ENCODE assay signal across 1 cellular context in the genomic region with DNA sequence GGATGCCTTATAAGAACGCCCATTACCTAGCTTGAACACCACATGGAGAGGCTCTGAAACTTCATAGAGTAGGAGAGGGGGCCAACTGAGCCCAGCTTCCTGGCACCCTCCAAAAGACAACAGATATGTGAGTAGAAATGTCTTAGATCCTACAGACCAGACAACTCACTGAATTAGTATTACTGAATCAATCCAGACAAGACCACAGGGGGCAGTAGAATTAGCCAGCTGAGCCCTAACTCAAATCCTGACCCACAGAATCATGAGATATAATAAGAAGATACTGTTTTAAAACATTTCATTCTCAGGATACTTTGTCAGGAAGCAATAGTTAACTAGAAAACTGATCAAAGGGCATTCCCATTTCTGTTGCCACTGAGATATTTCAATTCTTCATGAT.
TF ChIP-seq lines count a peak whose summit lies in the region.

No MANE protein-coding gene starts in this region.

TF ChIP-seq in HCT116, 20 proteins besides CTCF, POLR2A, EP300 and RAD21 (continued from another document):
- TF ChIP-seq, protein P1, sequence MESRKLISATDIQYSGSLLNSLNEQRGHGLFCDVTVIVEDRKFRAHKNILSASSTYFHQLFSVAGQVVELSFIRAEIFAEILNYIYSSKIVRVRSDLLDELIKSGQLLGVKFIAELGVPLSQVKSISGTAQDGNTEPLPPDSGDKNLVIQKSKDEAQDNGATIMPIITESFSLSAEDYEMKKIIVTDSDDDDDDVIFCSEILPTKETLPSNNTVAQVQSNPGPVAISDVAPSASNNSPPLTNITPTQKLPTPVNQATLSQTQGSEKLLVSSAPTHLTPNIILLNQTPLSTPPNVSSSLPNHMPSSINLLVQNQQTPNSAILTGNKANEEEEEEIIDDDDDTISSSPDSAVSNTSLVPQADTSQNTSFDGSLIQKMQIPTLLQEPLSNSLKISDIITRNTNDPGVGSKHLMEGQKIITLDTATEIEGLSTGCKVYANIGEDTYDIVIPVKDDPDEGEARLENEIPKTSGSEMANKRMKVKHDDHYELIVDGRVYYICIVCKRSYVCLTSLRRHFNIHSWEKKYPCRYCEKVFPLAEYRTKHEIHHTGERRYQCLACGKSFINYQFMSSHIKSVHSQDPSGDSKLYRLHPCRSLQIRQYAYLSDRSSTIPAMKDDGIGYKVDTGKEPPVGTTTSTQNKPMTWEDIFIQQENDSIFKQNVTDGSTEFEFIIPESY (IDR thresholded peaks at IDR 0.05; ENCODE audit: extremely low read depth, insufficient replicate concordance, low read length) = no peak
- TF ChIP-seq ZNF274 (IDR thresholded peaks at IDR 0.05; ENCODE audit: low read depth, low read length) = no peak
- no peak for TF ChIP-seq TCF7L2 (IDR thresholded peaks at IDR 0.05; ENCODE audit: borderline replicate concordance, extremely low read depth, insufficient read depth, insufficient read length)
- TF ChIP-seq ZFX (IDR thresholded peaks at IDR 0.05) = no peak
- TF ChIP-seq, protein P2, sequence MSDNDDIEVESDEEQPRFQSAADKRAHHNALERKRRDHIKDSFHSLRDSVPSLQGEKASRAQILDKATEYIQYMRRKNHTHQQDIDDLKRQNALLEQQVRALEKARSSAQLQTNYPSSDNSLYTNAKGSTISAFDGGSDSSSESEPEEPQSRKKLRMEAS (IDR thresholded peaks at IDR 0.05) = no peak
- no peak for TF ChIP-seq YY1 (IDR thresholded peaks at IDR 0.05; ENCODE audit: extremely low read depth, insufficient replicate concordance, low read depth, low read length)
- TF ChIP-seq SRF (IDR thresholded peaks at IDR 0.05; ENCODE audit: low read depth) = no peak
- no peak for TF ChIP-seq POLR2AphosphoS5 (IDR thresholded peaks at IDR 0.05; ENCODE audit: low read depth, low read length)
- no peak for TF ChIP-seq SIN3A (IDR thresholded peaks at IDR 0.05; ENCODE audit: low read depth)
- TF ChIP-seq, protein P3, sequence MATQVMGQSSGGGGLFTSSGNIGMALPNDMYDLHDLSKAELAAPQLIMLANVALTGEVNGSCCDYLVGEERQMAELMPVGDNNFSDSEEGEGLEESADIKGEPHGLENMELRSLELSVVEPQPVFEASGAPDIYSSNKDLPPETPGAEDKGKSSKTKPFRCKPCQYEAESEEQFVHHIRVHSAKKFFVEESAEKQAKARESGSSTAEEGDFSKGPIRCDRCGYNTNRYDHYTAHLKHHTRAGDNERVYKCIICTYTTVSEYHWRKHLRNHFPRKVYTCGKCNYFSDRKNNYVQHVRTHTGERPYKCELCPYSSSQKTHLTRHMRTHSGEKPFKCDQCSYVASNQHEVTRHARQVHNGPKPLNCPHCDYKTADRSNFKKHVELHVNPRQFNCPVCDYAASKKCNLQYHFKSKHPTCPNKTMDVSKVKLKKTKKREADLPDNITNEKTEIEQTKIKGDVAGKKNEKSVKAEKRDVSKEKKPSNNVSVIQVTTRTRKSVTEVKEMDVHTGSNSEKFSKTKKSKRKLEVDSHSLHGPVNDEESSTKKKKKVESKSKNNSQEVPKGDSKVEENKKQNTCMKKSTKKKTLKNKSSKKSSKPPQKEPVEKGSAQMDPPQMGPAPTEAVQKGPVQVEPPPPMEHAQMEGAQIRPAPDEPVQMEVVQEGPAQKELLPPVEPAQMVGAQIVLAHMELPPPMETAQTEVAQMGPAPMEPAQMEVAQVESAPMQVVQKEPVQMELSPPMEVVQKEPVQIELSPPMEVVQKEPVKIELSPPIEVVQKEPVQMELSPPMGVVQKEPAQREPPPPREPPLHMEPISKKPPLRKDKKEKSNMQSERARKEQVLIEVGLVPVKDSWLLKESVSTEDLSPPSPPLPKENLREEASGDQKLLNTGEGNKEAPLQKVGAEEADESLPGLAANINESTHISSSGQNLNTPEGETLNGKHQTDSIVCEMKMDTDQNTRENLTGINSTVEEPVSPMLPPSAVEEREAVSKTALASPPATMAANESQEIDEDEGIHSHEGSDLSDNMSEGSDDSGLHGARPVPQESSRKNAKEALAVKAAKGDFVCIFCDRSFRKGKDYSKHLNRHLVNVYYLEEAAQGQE (IDR thresholded peaks at IDR 0.05; ENCODE audit: low read depth) = no peak
- TF ChIP-seq JUND (IDR thresholded peaks at IDR 0.05) = no peak
- TF ChIP-seq ELF1 (IDR thresholded peaks at IDR 0.05; ENCODE audit: borderline replicate concordance, low read depth) = no peak
